In the genomic region with DNA sequence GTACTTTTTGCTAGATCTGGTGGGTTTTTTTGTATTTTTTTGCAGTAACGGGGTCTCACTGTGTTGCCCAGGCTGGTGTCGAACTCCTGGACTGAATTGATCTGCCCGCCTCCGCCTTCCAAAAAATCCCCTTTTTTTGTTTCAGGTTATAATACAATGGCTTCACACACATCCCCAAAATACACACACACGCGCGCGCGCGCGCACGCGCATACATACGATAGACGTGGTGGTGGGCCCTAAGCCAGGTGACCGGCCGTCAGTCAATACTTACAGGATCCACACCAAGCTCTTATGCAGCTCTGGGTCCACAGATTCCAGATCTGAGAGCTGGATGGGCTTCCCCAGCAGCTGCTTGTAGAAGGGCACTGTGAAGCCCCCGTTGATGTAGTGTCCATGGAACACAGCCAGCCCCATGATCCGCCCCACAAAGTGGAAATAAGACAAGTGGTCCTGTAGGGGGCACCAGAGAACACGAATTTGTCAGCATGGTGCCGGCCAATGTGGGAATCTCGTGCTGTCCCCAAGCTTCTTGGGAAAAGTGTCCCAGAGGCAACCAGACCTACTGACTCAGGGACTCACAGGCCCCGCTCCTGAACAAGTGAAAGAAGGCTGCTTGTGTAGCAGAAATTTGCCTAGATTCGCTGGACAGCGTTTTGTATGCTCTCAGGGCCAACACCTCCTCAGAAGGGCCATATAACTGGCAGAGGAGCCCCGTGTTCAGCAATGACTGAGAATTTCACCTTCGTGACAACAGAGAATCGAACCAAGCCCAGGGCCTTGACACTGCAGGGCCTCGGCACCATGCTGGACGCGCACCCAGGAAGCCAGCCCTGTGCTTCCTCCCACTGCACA, we compare ENCODE assay signal across 8 cellular contexts.
DNase-seq lines count a peak whose midpoint lies in the region; TF ChIP-seq lines count a peak whose summit lies in the region.

No MANE protein-coding gene starts in this region.

- peaks cover 57% of the 10 kb centered on the region for H3K36me3 ChIP-seq in BE2C
- peaks cover 29 to 71% of the 10 kb centered on the region in 2 experiments; a peak in 2 of 3 replicates for H3K36me3 ChIP-seq in HEK293 (ENCODE audit: control insufficient read depth in 2 of 2, insufficient read depth in 1 of 2, low read length in 2 of 2)
- peaks cover 87% of the 10 kb centered on the region for H3K36me3 ChIP-seq in mesodermal cell (ENCODE audit: control insufficient read depth, insufficient read depth, low read length)

- H3K27ac ChIP-seq in HEK293 (ENCODE audit: extremely low read depth, low read depth, low read length) = no peak overlapping the region
- peak overlapping the region; percentile 60 for H3K27ac ChIP-seq in mesodermal cell (ENCODE audit: low read depth, low read length, severe bottlenecking)

- H3K9me3 ChIP-seq in BE2C (no peaks in the 10 kb centered on the region), HEK293 (ENCODE audit: control insufficient read depth, insufficient read depth, low read depth, low read length) (no peaks in the 10 kb centered on the region), mesodermal cell (ENCODE audit: control insufficient read depth, low read length) (no peaks in the 10 kb centered on the region)

- peak overlapping the region; percentile 5 for H3K27ac Mint-ChIP-seq in endothelial cell (ENCODE audit: unreplicated experiment)

- no peaks in the 10 kb centered on the region for H3K27me3 ChIP-seq in BE2C

- peaks cover 23% of the 10 kb centered on the region for H3K27me3 Mint-ChIP-seq in endothelial cell (ENCODE audit: unreplicated experiment)

- 81% methylated on average over 26 of the region's 31 CpGs for WGBS in mesodermal cell (ENCODE audit: insufficient coverage in 2 of 2), 2 experiments

- H3K36me3 Mint-ChIP-seq in endothelial cell (ENCODE audit: low read depth, unreplicated experiment) = peaks cover 65% of the 10 kb centered on the region

- H3K4me1 ChIP-seq in BE2C (no peaks in the 10 kb centered on the region), HEK293 (ENCODE audit: control insufficient read depth, insufficient read depth, low read length) (no peaks in the 10 kb centered on the region), mesodermal cell (ENCODE audit: control insufficient read depth, insufficient read depth, low read length, poor library complexity, severe bottlenecking) (peaks cover 23% of the 10 kb centered on the region)

- CTCF ChIA-PET in HEK293 (lab: Yijun Ruan, JAX) = interaction anchor here (0.6 to 1.8 kb wide), 15 partner anchors 9 to 538 kb away, joined by 3 to 14 read pairs (median 4); no protein-coding TSS in a partner anchor

- DNase-seq in BE2C = peak; percentile 89
- peak; percentile 37 for DNase-seq in NCI-H774 (lab: John Stamatoyannopoulos, UW)
- peak; percentile 7 to 24 (median 22) for DNase-seq in activated CD8-positive, alpha-beta memory T cell treated with anti-CD3 and anti-CD28 coated beads for 48 hours (ENCODE audit: low read depth in 2 of 3, low spot score in 2 of 3)
- peak; percentile 84 for DNase-seq in endothelial cell (ENCODE audit: low spot score)
- peak; percentile 17 to 25 for DNase-seq in stimulated activated CD8-positive, alpha-beta memory T cell treated with anti-CD3 and anti-CD28 coated beads, Interleukin-15, amount 100 ng/mL, for 48 hours (ENCODE audit: low read depth in 2 of 2)
- DNase-seq in KG1 (lab: John Stamatoyannopoulos, UW) = no peak

- H3K4me1 Mint-ChIP-seq in endothelial cell (ENCODE audit: unreplicated experiment) = peaks cover 26% of the 10 kb centered on the region

- no peaks in the 10 kb centered on the region for H3K9me3 Mint-ChIP-seq in endothelial cell (ENCODE audit: unreplicated experiment)

- TF ChIP-seq CTCF in BE2C (IDR thresholded peaks at IDR 0.05; ENCODE audit: low read depth, low read length) (peak; percentile 81), HEK293 (tag by site-specific recombination; IDR thresholded peaks at IDR 0.05) (peak; percentile 73), endothelial cell (IDR thresholded peaks at IDR 0.05; ENCODE audit: unreplicated experiment) (peak; percentile 78)

- H3K4me3 ChIP-seq in BE2C (ENCODE audit: low read depth, low read length) = no peak overlapping the region
- H3K4me3 ChIP-seq in HEK293 (ENCODE audit: low read depth, low read length) = no peak overlapping the region
- no peak overlapping the region for H3K4me3 ChIP-seq in mesodermal cell (ENCODE audit: extremely low read depth, insufficient read depth, low read length, poor library complexity, severe bottlenecking)

- H3K4me3 Mint-ChIP-seq in endothelial cell (ENCODE audit: unreplicated experiment) = peak overlapping the region; percentile 63

- POLR2A ChIA-PET in HEK293 (lab: Yijun Ruan, JAX) = no interaction called here

TF ChIP-seq in HEK293, 187 proteins besides CTCF, POLR2A, EP300 and RAD21:
- peak; percentile 22; the same call in 1 of the 2 replicates for TF ChIP-seq ZIC2 (tag by site-specific recombination; IDR thresholded peaks at IDR 0.05)
- peak; percentile 88 for TF ChIP-seq ZNF654 (tag by site-specific recombination; IDR thresholded peaks at IDR 0.05; ENCODE audit: low read depth)
- 0 out of 2 replicates have a peak, but pooled peaks have one; percentile 49 for TF ChIP-seq ZNF76 (tag by site-specific recombination; IDR thresholded peaks at IDR 0.05; ENCODE audit: borderline replicate concordance, low read depth)
- TF ChIP-seq IKZF3 (tag by site-specific recombination; IDR thresholded peaks at IDR 0.05) = peak; percentile 85
- 0 out of 2 replicates have a peak, but pooled peaks have one; percentile 47 for TF ChIP-seq ZNF660 (tag by site-specific recombination; IDR thresholded peaks at IDR 0.05)
- TF ChIP-seq ZSCAN23 (tag by site-specific recombination; IDR thresholded peaks at IDR 0.05) = no peak
- peak; percentile 82 for TF ChIP-seq ZNF121 (tag by site-specific recombination; IDR thresholded peaks at IDR 0.05)
- TF ChIP-seq, protein P1, sequence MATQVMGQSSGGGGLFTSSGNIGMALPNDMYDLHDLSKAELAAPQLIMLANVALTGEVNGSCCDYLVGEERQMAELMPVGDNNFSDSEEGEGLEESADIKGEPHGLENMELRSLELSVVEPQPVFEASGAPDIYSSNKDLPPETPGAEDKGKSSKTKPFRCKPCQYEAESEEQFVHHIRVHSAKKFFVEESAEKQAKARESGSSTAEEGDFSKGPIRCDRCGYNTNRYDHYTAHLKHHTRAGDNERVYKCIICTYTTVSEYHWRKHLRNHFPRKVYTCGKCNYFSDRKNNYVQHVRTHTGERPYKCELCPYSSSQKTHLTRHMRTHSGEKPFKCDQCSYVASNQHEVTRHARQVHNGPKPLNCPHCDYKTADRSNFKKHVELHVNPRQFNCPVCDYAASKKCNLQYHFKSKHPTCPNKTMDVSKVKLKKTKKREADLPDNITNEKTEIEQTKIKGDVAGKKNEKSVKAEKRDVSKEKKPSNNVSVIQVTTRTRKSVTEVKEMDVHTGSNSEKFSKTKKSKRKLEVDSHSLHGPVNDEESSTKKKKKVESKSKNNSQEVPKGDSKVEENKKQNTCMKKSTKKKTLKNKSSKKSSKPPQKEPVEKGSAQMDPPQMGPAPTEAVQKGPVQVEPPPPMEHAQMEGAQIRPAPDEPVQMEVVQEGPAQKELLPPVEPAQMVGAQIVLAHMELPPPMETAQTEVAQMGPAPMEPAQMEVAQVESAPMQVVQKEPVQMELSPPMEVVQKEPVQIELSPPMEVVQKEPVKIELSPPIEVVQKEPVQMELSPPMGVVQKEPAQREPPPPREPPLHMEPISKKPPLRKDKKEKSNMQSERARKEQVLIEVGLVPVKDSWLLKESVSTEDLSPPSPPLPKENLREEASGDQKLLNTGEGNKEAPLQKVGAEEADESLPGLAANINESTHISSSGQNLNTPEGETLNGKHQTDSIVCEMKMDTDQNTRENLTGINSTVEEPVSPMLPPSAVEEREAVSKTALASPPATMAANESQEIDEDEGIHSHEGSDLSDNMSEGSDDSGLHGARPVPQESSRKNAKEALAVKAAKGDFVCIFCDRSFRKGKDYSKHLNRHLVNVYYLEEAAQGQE (tag by site-specific recombination; IDR thresholded peaks at IDR 0.05) = peak; percentile 76
- no peak for TF ChIP-seq ZBTB21 (tag by site-specific recombination; IDR thresholded peaks at IDR 0.05)
- TF ChIP-seq ZNF658 (tag by site-specific recombination; IDR thresholded peaks at IDR 0.05) = no peak
- no peak for TF ChIP-seq ZNF391 (tag by site-specific recombination; IDR thresholded peaks at IDR 0.05; ENCODE audit: borderline replicate concordance, low read depth)
- TF ChIP-seq ZNF626 (tag by site-specific recombination; IDR thresholded peaks at IDR 0.05) = no peak
- TF ChIP-seq ZNF2 (tag by site-specific recombination; IDR thresholded peaks at IDR 0.05) = peak; percentile 89
- TF ChIP-seq, protein P2, sequence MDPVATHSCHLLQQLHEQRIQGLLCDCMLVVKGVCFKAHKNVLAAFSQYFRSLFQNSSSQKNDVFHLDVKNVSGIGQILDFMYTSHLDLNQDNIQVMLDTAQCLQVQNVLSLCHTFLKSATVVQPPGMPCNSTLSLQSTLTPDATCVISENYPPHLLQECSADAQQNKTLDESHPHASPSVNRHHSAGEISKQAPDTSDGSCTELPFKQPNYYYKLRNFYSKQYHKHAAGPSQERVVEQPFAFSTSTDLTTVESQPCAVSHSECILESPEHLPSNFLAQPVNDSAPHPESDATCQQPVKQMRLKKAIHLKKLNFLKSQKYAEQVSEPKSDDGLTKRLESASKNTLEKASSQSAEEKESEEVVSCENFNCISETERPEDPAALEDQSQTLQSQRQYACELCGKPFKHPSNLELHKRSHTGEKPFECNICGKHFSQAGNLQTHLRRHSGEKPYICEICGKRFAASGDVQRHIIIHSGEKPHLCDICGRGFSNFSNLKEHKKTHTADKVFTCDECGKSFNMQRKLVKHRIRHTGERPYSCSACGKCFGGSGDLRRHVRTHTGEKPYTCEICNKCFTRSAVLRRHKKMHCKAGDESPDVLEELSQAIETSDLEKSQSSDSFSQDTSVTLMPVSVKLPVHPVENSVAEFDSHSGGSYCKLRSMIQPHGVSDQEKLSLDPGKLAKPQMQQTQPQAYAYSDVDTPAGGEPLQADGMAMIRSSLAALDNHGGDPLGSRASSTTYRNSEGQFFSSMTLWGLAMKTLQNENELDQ (tag by site-specific recombination; IDR thresholded peaks at IDR 0.05; ENCODE audit: low read depth) = no peak
